8 cellular contexts compared by ENCODE assay signal in the genomic region with DNA sequence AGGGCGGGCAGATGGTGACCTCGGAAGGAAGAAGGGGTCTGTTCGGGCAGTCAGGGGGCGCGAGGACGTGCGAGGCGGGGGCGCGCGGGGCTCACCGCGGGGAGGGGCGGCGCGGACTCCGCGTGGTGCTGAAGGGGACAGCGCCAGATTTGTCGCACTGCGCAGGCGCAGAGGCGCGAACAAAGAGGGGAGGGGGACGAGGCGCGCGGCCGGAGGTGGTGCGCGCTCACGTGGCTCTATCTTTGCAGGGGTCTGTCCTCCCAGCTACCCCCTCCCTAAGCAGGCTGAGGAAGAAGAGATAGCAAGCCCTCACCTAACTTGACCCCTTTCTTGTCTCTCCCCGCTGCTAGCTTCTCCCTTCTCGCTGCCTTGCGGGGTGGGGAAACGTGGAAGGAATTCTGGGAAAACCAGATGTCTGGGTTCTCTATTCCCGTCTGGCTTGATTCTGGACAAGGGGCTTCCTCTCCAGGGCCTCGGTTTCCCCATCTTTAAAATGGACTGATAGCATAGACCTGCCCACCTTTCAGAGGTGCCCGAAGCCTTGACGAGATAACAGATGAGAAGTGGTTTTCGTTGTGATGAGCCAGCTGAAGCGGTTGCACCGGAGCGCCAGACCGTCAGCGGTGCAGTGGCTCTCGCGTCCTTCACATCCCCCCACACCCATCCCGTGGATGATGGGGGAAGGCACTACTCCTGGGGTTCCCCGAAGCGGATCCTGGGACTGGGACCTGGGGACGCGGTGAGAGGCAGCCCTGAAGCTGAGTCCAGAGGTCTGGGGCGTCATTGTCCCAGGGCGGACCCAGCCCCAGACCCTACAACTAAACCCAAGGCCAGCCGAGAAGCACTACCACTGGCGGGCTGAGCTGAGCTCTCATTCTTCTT. TPM values are rescaled to one million over a fixed set of nuclear protein-coding genes. Genes with fewer than 3 reads are reported as not detected.
DNase-seq lines count a peak whose midpoint lies in the region; ATAC-seq and TF ChIP-seq lines count a peak whose summit lies in the region.

No MANE protein-coding gene starts in this region.

- H3K27me3 Mint-ChIP-seq in activated B cell treated with CpG ODN at 0.5 μM for 24 hours (peaks cover 23% of the 10 kb centered on the region), chondrocyte (ENCODE audit: low read depth) (peaks cover 18% of the 10 kb centered on the region)

- TF ChIP-seq RAD21 in liver (IDR thresholded peaks at IDR 0.05) = no peak

- peaks cover 12 to 42% (median 30%) of the 10 kb centered on the region in 4 donors for H3K4me1 ChIP-seq in liver (ENCODE audit: control insufficient read depth in 4 of 4, insufficient read depth in 4 of 4, low read length in 3 of 4)

- CTCF ChIA-PET in activated B cell treated with CpG ODN at 0.5 μM for 24 hours (lab: Charles Lee) = interaction anchor here (1.1 to 5.2 kb wide), 5 partner anchors 16 to 189 kb away, joined by 5 to 40 read pairs (median 24); no protein-coding TSS in a partner anchor

- H3K4me1 Mint-ChIP-seq in activated B cell treated with CpG ODN at 0.5 μM for 24 hours (peaks cover 43% of the 10 kb centered on the region), chondrocyte (ENCODE audit: low read depth) (peaks cover 33% of the 10 kb centered on the region)

- peak; percentile 89 for DNase-seq in GM13977 (ENCODE audit: low spot score)
- peak; percentile 8 for DNase-seq in NCI-H2081 treated with DMSO at 0.1 percent for 48 hours (lab: John Stamatoyannopoulos, UW)
- peak; percentile 71 for DNase-seq in activated B cell treated with CpG ODN at 0.5 μM for 24 hours
- DNase-seq in chondrocyte (ENCODE audit: low spot score) = no peak
- peak; percentile 57 for DNase-seq in stimulated activated CD8-positive, alpha-beta memory T cell treated with anti-CD3 and anti-CD28 coated beads, Interleukin-12 subunit alpha, Interleukin-12 subunit beta, amount 100 ng/mL, for 1 hour (ENCODE audit: low read depth)

- no peaks in the 10 kb centered on the region for H3K9me3 Mint-ChIP-seq in activated B cell treated with CpG ODN at 0.5 μM for 24 hours
- H3K9me3 Mint-ChIP-seq in chondrocyte (ENCODE audit: low read depth) = no peaks in the 10 kb centered on the region

- peak overlapping the region in 1 of 2 donors; percentile 84 for H3K27ac ChIP-seq in liver (ENCODE audit: low read depth in 1 of 2, low read length in 2 of 2)

- peak overlapping the region; percentile 86 to 91 (median 87) for H3K4me3 ChIP-seq in liver (ENCODE audit: low read depth in 1 of 3, low read length in 3 of 3)

- H3K36me3 ChIP-seq in liver (ENCODE audit: control insufficient read depth in 4 of 4, insufficient read depth in 3 of 4, low read depth in 1 of 4, low read length in 3 of 4) = peaks cover 0 to 10% (median 0%) of the 10 kb centered on the region in 4 donors

- no peak overlapping the region for H3K9ac ChIP-seq in liver (ENCODE audit: low read depth in 1 of 2, low read length in 2 of 2)

- no peaks in the 10 kb centered on the region for H3K27me3 ChIP-seq in liver (ENCODE audit: control insufficient read depth in 4 of 4, insufficient read depth in 4 of 4, low read length in 3 of 4)

- H3K36me3 Mint-ChIP-seq in activated B cell treated with CpG ODN at 0.5 μM for 24 hours (ENCODE audit: low read depth) (peaks cover 20% of the 10 kb centered on the region), chondrocyte (ENCODE audit: low read depth) (peaks cover 1% of the 10 kb centered on the region)

- H3K27ac Mint-ChIP-seq in activated B cell treated with CpG ODN at 0.5 μM for 24 hours (peak overlapping the region; percentile 95), chondrocyte (ENCODE audit: unreplicated experiment) (peak overlapping the region; percentile 96)

- 3% methylated on average over 57 of the region's 57 CpGs for WGBS in liver

- in situ Hi-C loops in GM13977 (cut with MboI; ENCODE audit: low pct_unique_long_range_greater_than_20kb, low sequenced_read_pairs, unreplicated experiment) = no loop called here

- intact Hi-C loops in activated B cell treated with CpG ODN at 0.5 μM for 24 hours (cut with micrococcal nuclease) = loop anchor here (1.0 to 2.0 kb wide), 4 partner anchors 9 to 299 kb away; partner anchors contain the start of genes GBF1 and LDB1

- ATAC-seq in activated B cell treated with CpG ODN at 0.5 μM for 24 hours (ENCODE audit: low read depth) (peak; percentile 11), HG02884 (IDR thresholded peaks at IDR 0.05; ENCODE audit: unreplicated experiment) (no peak), HG02970 (IDR thresholded peaks at IDR 0.05; ENCODE audit: low FRiP score, unreplicated experiment) (no peak)

- POLR2A ChIA-PET in activated B cell treated with CpG ODN at 0.5 μM for 24 hours (lab: Charles Lee) = interaction anchor here (0.6 to 6.2 kb wide), 12 partner anchors 10 to 250 kb away, joined by 3 to 305 read pairs (median 10); partner anchors contain the start of genes ACTR1A, C10orf95, CUEDC2 and NFKB2

- peak overlapping the region; percentile 98 for H3K4me3 Mint-ChIP-seq in activated B cell treated with CpG ODN at 0.5 μM for 24 hours
- peak overlapping the region; percentile 98 for H3K4me3 Mint-ChIP-seq in chondrocyte (ENCODE audit: unreplicated experiment)

- no peaks in the 10 kb centered on the region for H3K9me3 ChIP-seq in liver (ENCODE audit: control insufficient read depth in 4 of 4, low read length in 3 of 4)

- TF ChIP-seq CTCF in GM13977 (IDR thresholded peaks at IDR 0.05; ENCODE audit: extremely low read depth, insufficient read depth, missing control alignments) (no peak), activated B cell treated with CpG ODN at 0.5 μM for 24 hours (IDR thresholded peaks at IDR 0.05) (no peak), chondrocyte (IDR thresholded peaks at IDR 0.05) (no peak), liver (IDR thresholded peaks at IDR 0.05; ENCODE audit: low read depth, low read length, missing input control) (no peak)

TF ChIP-seq in liver, 16 proteins besides CTCF, POLR2A, EP300 and RAD21:
- TF ChIP-seq, protein P1, sequence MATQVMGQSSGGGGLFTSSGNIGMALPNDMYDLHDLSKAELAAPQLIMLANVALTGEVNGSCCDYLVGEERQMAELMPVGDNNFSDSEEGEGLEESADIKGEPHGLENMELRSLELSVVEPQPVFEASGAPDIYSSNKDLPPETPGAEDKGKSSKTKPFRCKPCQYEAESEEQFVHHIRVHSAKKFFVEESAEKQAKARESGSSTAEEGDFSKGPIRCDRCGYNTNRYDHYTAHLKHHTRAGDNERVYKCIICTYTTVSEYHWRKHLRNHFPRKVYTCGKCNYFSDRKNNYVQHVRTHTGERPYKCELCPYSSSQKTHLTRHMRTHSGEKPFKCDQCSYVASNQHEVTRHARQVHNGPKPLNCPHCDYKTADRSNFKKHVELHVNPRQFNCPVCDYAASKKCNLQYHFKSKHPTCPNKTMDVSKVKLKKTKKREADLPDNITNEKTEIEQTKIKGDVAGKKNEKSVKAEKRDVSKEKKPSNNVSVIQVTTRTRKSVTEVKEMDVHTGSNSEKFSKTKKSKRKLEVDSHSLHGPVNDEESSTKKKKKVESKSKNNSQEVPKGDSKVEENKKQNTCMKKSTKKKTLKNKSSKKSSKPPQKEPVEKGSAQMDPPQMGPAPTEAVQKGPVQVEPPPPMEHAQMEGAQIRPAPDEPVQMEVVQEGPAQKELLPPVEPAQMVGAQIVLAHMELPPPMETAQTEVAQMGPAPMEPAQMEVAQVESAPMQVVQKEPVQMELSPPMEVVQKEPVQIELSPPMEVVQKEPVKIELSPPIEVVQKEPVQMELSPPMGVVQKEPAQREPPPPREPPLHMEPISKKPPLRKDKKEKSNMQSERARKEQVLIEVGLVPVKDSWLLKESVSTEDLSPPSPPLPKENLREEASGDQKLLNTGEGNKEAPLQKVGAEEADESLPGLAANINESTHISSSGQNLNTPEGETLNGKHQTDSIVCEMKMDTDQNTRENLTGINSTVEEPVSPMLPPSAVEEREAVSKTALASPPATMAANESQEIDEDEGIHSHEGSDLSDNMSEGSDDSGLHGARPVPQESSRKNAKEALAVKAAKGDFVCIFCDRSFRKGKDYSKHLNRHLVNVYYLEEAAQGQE (IDR thresholded peaks at IDR 0.05) = peak; percentile 99
- TF ChIP-seq JUND (IDR thresholded peaks at IDR 0.05) = no peak

RNA-seq across cellular contexts. Expression of gene FBXL15, which starts 0.8 kb away (rescaled TPM):
- total RNA-seq in activated B cell treated with CpG ODN at 0.5 μM for 24 hours (15.7 and 18.9 TPM in 2 replicates), chondrocyte (8.8 to 10.1 TPM (median 9.0 TPM) in 3 replicates), liver (1 to 10 TPM; 4.4 to 5.8 TPM)
- polyA plus RNA-seq in liver = 10 to 100 TPM; 14.3 to 14.4 TPM

RNA-seq across cellular contexts. Expression of gene PSD, which starts 1.2 kb away (rescaled TPM):
- 1.4 and 1.5 TPM in 2 replicates for total RNA-seq in activated B cell treated with CpG ODN at 0.5 μM for 24 hours
- 3.0 to 4.0 TPM (median 4.0 TPM) in 3 replicates for total RNA-seq in chondrocyte
- under 1 TPM; 0.56 to 0.59 TPM for total RNA-seq in liver
- 1 to 10 TPM in 1 of 2 donors, under 1 TPM in 1; 0.84 to 1.3 TPM for polyA plus RNA-seq in liver

RNA-seq across cellular contexts. Expression of gene CUEDC2, which starts 12.6 kb away (rescaled TPM):
- total RNA-seq in activated B cell treated with CpG ODN at 0.5 μM for 24 hours = 43.7 and 46.0 TPM in 2 replicates
- 55.1 to 64.3 TPM (median 57.7 TPM) in 3 replicates for total RNA-seq in chondrocyte
- total RNA-seq in liver = 10 to 100 TPM; 14.4 to 14.6 TPM
- polyA plus RNA-seq in liver = 10 to 100 TPM; 33.6 to 36.1 TPM

RNA-seq across cellular contexts. Expression of gene NFKB2, which starts 24.3 kb away (rescaled TPM):
- total RNA-seq in activated B cell treated with CpG ODN at 0.5 μM for 24 hours (550 and 622 TPM in 2 replicates), chondrocyte (29.4 to 38.0 TPM (median 35.9 TPM) in 3 replicates), liver (1 to 10 TPM; 7.1 to 8.5 TPM)
- polyA plus RNA-seq in liver = 1 to 10 TPM; 1.8 to 7.2 TPM

RNA-seq across cellular contexts. Expression of gene C10orf95, which starts 31.5 kb away (rescaled TPM):
- total RNA-seq in activated B cell treated with CpG ODN at 0.5 μM for 24 hours (0.35 and 0.51 TPM in 2 replicates), chondrocyte (not detected in 3 replicates), liver (under 1 TPM in 1 of 2 donors, not detected in 1; 0.09 TPM)
- under 1 TPM in 1 of 2 donors, not detected in 1; 0.24 TPM for polyA plus RNA-seq in liver
